8 cellular contexts compared by ENCODE assay signal in genomic region chr3:183699238-183699947, GRCh38. TPM values are rescaled to one million over a fixed set of nuclear protein-coding genes. Genes with fewer than 3 reads are reported as not detected.
DNase-seq lines count a peak whose midpoint lies in the region; ATAC-seq and TF ChIP-seq lines count a peak whose summit lies in the region.

No MANE protein-coding gene starts in this region.

- H3K36me3 ChIP-seq in HEK293 (ENCODE audit: control insufficient read depth in 2 of 2, insufficient read depth in 1 of 2, low read length in 2 of 2), result no peaks in the 10 kb centered on the region; a peak in 1 of 3 replicates
- H3K36me3 ChIP-seq in adrenal gland (replicated peaks in 1 of 2), result no peaks in the 10 kb centered on the region
- H3K36me3 ChIP-seq in right lobe of liver, result no peaks in the 10 kb centered on the region
- H3K36me3 ChIP-seq in urinary bladder (ENCODE audit: insufficient read depth), result no peaks in the 10 kb centered on the region

- no peaks in the 10 kb centered on the region for H3K27me3 ChIP-seq in adrenal gland
- no peaks in the 10 kb centered on the region for H3K27me3 ChIP-seq in right lobe of liver

- ATAC-seq in right lobe of liver (no peak), HG03095 (IDR thresholded peaks at IDR 0.05; ENCODE audit: unreplicated experiment) (no peak), HG03196 (IDR thresholded peaks at IDR 0.05; ENCODE audit: unreplicated experiment) (no peak)

- CTCF ChIA-PET in HEK293 (lab: Yijun Ruan, JAX), result interaction anchor here (0.7 kb wide), 2 partner anchors 95 to 237 kb away, joined by 3 to 4 read pairs; no protein-coding TSS in a partner anchor

- intact Hi-C loops in adrenal gland (cut with DNase I), result no loop called here
- intact Hi-C loops in right lobe of liver (cut with DNase I), result no loop called here

- POLR2A ChIA-PET in HEK293 (lab: Yijun Ruan, JAX), result no interaction called here

- no peak overlapping the region for H3K27ac ChIP-seq in HEK293 (ENCODE audit: extremely low read depth, low read depth, low read length)
- H3K27ac ChIP-seq in adrenal gland, result peak overlapping the region in 3 of 5 donors; percentile 91 to 95 (median 94)
- peak overlapping the region in 1 of 3 donors; percentile 96 for H3K27ac ChIP-seq in right lobe of liver
- peak overlapping the region; percentile 16 for H3K27ac ChIP-seq in urinary bladder (ENCODE audit: low read depth)

- TF ChIP-seq POLR2A in adrenal gland (IDR thresholded peaks at IDR 0.05) (no peak), right lobe of liver (IDR thresholded peaks at IDR 0.05) (no peak)

- WGBS in adrenal gland, 4 donors, result 70 to 75% (median 73%) methylated on average over 13 of the region's 13 CpGs
- WGBS in right lobe of liver (ENCODE audit: insufficient coverage, low coverage, low lambda C conversion rate, missing lambda C conversion rate), result 66% methylated on average over 11 of the region's 13 CpGs
- WGBS in urinary bladder, result 58% methylated on average over 13 of the region's 13 CpGs

- H3K4me1 ChIP-seq in HEK293 (ENCODE audit: control insufficient read depth, insufficient read depth, low read length), result 0 out of 2 replicates have a peak, but pooled peaks cover 3% of the 10 kb centered on the region
- peaks cover 0 to 20% of the 10 kb centered on the region in 2 donors for H3K4me1 ChIP-seq in adrenal gland (replicated peaks in 1 of 2)
- peaks cover 0 to 13% (median 0%) of the 10 kb centered on the region in 4 donors for H3K4me1 ChIP-seq in right lobe of liver
- H3K4me1 ChIP-seq in urinary bladder (ENCODE audit: insufficient read depth), result no peaks in the 10 kb centered on the region

- H3K4me3 ChIP-seq in HEK293 (ENCODE audit: low read depth, low read length) (peak overlapping the region; percentile 95), adrenal gland (peak overlapping the region in 1 of 4 donors; percentile 90), right lobe of liver (peak overlapping the region; percentile 83 to 98 (median 96)), urinary bladder (ENCODE audit: low read depth, low read length) (peak overlapping the region; percentile 100)

- TF ChIP-seq CTCF in HEK293 (tag by site-specific recombination; IDR thresholded peaks at IDR 0.05) (no peak), adrenal gland (IDR thresholded peaks at IDR 0.05) (no peak), right lobe of liver (IDR thresholded peaks at IDR 0.05) (no peak)

- DNase-seq in 8988T (peak; percentile 25), adrenal gland (no peak), right lobe of liver (no peak), NCI-H2171 treated with DMSO at 0.1 percent for 48 hours (lab: John Stamatoyannopoulos, UW) (no peak)

- no peaks in the 10 kb centered on the region for H3K9me3 ChIP-seq in HEK293 (ENCODE audit: control insufficient read depth, insufficient read depth, low read depth, low read length)
- no peaks in the 10 kb centered on the region for H3K9me3 ChIP-seq in adrenal gland (replicated peaks in 1 of 3)
- H3K9me3 ChIP-seq in right lobe of liver, result no peaks in the 10 kb centered on the region

TF ChIP-seq in HEK293, 187 proteins besides CTCF, POLR2A, EP300 and RAD21 (continues in another document):
- TF ChIP-seq YY1 (tag by site-specific recombination; IDR thresholded peaks at IDR 0.05), result no peak
- no peak for TF ChIP-seq ZNF239 (tag by site-specific recombination; IDR thresholded peaks at IDR 0.05)
- TF ChIP-seq ZNF202 (tag by site-specific recombination; IDR thresholded peaks at IDR 0.05; ENCODE audit: borderline replicate concordance), result no peak
- TF ChIP-seq ZNF600 (tag by site-specific recombination; IDR thresholded peaks at IDR 0.05), result peak; percentile 23; the same call in 1 of the 2 replicates
- peak; percentile 98 for TF ChIP-seq PRDM1 (tag by site-specific recombination; IDR thresholded peaks at IDR 0.05)
- no peak for TF ChIP-seq ZNF501 (tag by site-specific recombination; IDR thresholded peaks at IDR 0.05)
- peak; percentile 41; the same call in 1 of the 2 replicates for TF ChIP-seq ZNF362 (tag by site-specific recombination; IDR thresholded peaks at IDR 0.05)
- TF ChIP-seq ZNF157 (tag by site-specific recombination; IDR thresholded peaks at IDR 0.05), result no peak
- 0 out of 2 replicates have a peak, but pooled peaks have one; percentile 21 for TF ChIP-seq ZBTB17 (tag by site-specific recombination; IDR thresholded peaks at IDR 0.05)
- no peak for TF ChIP-seq ZNF37A (tag by site-specific recombination; IDR thresholded peaks at IDR 0.05)
- TF ChIP-seq ZNF473 (tag by site-specific recombination; IDR thresholded peaks at IDR 0.05), result no peak
- TF ChIP-seq ZNF791 (tag by site-specific recombination; IDR thresholded peaks at IDR 0.05), result no peak
- TF ChIP-seq KLF9 (tag by site-specific recombination; IDR thresholded peaks at IDR 0.05; ENCODE audit: low read depth), result 0 out of 2 replicates have a peak, but pooled peaks have one; percentile 5
- no peak for TF ChIP-seq ZNF404 (tag by site-specific recombination; IDR thresholded peaks at IDR 0.05)
- no peak for TF ChIP-seq ZBTB7A (tag by site-specific recombination; IDR thresholded peaks at IDR 0.05; ENCODE audit: low read depth)
- no peak for TF ChIP-seq ZNF776 (tag by site-specific recombination; IDR thresholded peaks at IDR 0.05; ENCODE audit: borderline replicate concordance)
- TF ChIP-seq KLF7 (tag by site-specific recombination; IDR thresholded peaks at IDR 0.05; ENCODE audit: borderline replicate concordance), result 0 out of 2 replicates have a peak, but pooled peaks have one; percentile 17
- TF ChIP-seq SP3 (tag by site-specific recombination; IDR thresholded peaks at IDR 0.05), result no peak
- TF ChIP-seq ZNF366 (tag by site-specific recombination; conservative IDR thresholded peaks at IDR 0.05), result peak; percentile 13; the same call in 1 of the 2 replicates
- no peak for TF ChIP-seq SALL2 (tag by site-specific recombination; IDR thresholded peaks at IDR 0.05; ENCODE audit: borderline replicate concordance)
- TF ChIP-seq, protein P1, sequence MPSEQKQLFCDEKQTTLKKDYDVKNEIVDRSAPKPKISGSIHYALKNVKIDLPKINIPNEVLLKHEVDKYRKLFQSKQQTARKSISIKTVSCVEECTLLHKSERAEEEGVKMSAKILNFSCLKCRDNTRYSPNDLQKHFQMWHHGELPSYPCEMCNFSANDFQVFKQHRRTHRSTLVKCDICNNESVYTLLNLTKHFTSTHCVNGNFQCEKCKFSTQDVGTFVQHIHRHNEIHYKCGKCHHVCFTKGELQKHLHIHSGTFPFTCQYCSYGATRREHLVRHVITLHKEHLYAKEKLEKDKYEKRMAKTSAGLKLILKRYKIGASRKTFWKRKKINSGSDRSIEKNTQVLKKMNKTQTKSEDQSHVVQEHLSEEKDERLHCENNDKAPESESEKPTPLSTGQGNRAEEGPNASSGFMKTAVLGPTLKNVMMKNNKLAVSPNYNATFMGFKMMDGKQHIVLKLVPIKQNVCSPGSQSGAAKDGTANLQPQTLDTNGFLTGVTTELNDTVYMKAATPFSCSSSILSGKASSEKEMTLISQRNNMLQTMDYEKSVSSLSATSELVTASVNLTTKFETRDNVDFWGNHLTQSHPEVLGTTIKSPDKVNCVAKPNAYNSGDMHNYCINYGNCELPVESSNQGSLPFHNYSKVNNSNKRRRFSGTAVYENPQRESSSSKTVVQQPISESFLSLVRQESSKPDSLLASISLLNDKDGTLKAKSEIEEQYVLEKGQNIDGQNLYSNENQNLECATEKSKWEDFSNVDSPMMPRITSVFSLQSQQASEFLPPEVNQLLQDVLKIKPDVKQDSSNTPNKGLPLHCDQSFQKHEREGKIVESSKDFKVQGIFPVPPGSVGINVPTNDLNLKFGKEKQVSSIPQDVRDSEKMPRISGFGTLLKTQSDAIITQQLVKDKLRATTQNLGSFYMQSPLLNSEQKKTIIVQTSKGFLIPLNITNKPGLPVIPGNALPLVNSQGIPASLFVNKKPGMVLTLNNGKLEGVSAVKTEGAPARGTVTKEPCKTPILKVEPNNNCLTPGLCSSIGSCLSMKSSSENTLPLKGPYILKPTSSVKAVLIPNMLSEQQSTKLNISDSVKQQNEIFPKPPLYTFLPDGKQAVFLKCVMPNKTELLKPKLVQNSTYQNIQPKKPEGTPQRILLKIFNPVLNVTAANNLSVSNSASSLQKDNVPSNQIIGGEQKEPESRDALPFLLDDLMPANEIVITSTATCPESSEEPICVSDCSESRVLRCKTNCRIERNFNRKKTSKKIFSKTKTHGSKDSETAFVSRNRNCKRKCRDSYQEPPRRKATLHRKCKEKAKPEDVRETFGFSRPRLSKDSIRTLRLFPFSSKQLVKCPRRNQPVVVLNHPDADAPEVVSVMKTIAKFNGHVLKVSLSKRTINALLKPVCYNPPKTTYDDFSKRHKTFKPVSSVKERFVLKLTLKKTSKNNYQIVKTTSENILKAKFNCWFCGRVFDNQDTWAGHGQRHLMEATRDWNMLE (tag by site-specific recombination; conservative IDR thresholded peaks at IDR 0.05; ENCODE audit: low read depth), result no peak
- TF ChIP-seq ZNF18 (tag by site-specific recombination; IDR thresholded peaks at IDR 0.05), result peak; percentile 62; the same call in 1 of the 2 replicates

RNA-seq across cellular contexts. Expression of gene YEATS2, which starts 1.8 kb away (rescaled TPM):
- 10 to 100 TPM in 7 of 8 donors, 1 to 10 TPM in 1; 9.5 to 25.5 (median 15.4) TPM for total RNA-seq in adrenal gland
- 10 to 100 TPM in 1 of 3 donors, 1 to 10 TPM in 2; 4.9 to 11.9 (median 8.4) TPM for polyA plus RNA-seq in adrenal gland
- total RNA-seq in right lobe of liver, result 10 to 100 TPM in 1 of 6 experiments, 1 to 10 TPM in 5; 3.8 to 12.1 (median 7.3) TPM
- 41.1 TPM for total RNA-seq in urinary bladder
- 13.4 TPM for polyA plus RNA-seq in urinary bladder
